In genomic region chr2:70851704-70852103, GRCh38 we compare ENCODE assay signal across 11 cellular contexts. TPM values are rescaled to one million over a fixed set of nuclear protein-coding genes. Genes with fewer than 3 reads are reported as not detected.
DNase-seq lines count a peak whose midpoint lies in the region; ATAC-seq, FAIRE-seq and TF ChIP-seq lines count a peak whose summit lies in the region.
"Had no signal": no experiment of that assay in that cellular context is flagged by ENCODE, and none has a peak within 500 bp of the region (broad histone marks: within the 10 kb centered on the region; RNA-seq: fewer than 3 reads in every experiment).

No MANE protein-coding gene starts in this region.

- H4K20me1 ChIP-seq in astrocyte (ENCODE audit: insufficient read depth, low read length): no peaks in the 10 kb centered on the region

- H3K18ac ChIP-seq in mesendoderm (ENCODE audit: low read length): no peak overlapping the region

- H3K36me3 Mint-ChIP-seq in astrocyte (ENCODE audit: low read depth, unreplicated experiment): no peaks in the 10 kb centered on the region
- H3K36me3 Mint-ChIP-seq: brain had no signal

- no peak overlapping the region for H2AK5ac ChIP-seq in mesendoderm (ENCODE audit: low read length)

- H4K8ac ChIP-seq in mesendoderm (ENCODE audit: low read depth, low read length): no peak overlapping the region

- no peaks in the 10 kb centered on the region for H3K79me1 ChIP-seq in mesendoderm (ENCODE audit: low read length)

- no peak overlapping the region for H2BK15ac ChIP-seq in mesendoderm (replicated peaks; ENCODE audit: low read depth)

- peaks cover 23% of the 10 kb centered on the region for H3K27me3 ChIP-seq in astrocyte (ENCODE audit: insufficient read depth, low read length)
- peaks cover 21% of the 10 kb centered on the region for H3K27me3 ChIP-seq in left ventricle myocardium inferior (ENCODE audit: low read depth)
- peaks cover 1% of the 10 kb centered on the region for H3K27me3 ChIP-seq in mesendoderm (ENCODE audit: insufficient read depth, low read length, poor library complexity)

- H3K9me3 ChIP-seq in astrocyte (ENCODE audit: insufficient read depth, low read depth, low read length) (no peaks in the 10 kb centered on the region), left ventricle myocardium inferior (replicated peaks) (peaks cover under 1% of the 10 kb centered on the region)

- H3K4ac ChIP-seq in mesendoderm (ENCODE audit: low read depth, low read length): no peak overlapping the region

- H3K9ac ChIP-seq in astrocyte (ENCODE audit: low read length) (no peak overlapping the region), mesendoderm (ENCODE audit: low read length) (no peak overlapping the region)

- H3K79me2 ChIP-seq in astrocyte (ENCODE audit: insufficient read depth, low read length): no peaks in the 10 kb centered on the region
- H3K79me2 ChIP-seq in mesendoderm (ENCODE audit: control insufficient read depth, insufficient read depth, low read length): no peaks in the 10 kb centered on the region

- H3K27ac ChIP-seq in astrocyte (ENCODE audit: low read depth, low read length): no peak overlapping the region
- no peak overlapping the region for H3K27ac ChIP-seq in left ventricle myocardium inferior (replicated peaks)
- H3K27ac ChIP-seq in mesendoderm (ENCODE audit: low read depth, low read length): no peak overlapping the region
- H3K27ac ChIP-seq: RWPE1 had no signal

- no peak overlapping the region for H2BK5ac ChIP-seq in mesendoderm (ENCODE audit: low read length)

- no peak overlapping the region for H3K4me2 ChIP-seq in astrocyte (ENCODE audit: low read length)
- H3K4me2 ChIP-seq in mesendoderm (ENCODE audit: low read length): no peak overlapping the region

- peak; percentile 95 for ATAC-seq in GM19351 (IDR thresholded peaks at IDR 0.05; ENCODE audit: unreplicated experiment)
- ATAC-seq in GM19463 (IDR thresholded peaks at IDR 0.05; ENCODE audit: unreplicated experiment): no peak

- no peak overlapping the region for H2AFZ ChIP-seq in astrocyte (ENCODE audit: low read depth, low read length)

- H4K5ac ChIP-seq in mesendoderm (ENCODE audit: low read length): no peak overlapping the region

- H3K23ac ChIP-seq in mesendoderm (ENCODE audit: low read length): no peak overlapping the region

- H3K27me3 Mint-ChIP-seq in astrocyte (ENCODE audit: low read depth, unreplicated experiment): no peaks in the 10 kb centered on the region

- H3K56ac ChIP-seq in mesendoderm (ENCODE audit: low read length): no peak overlapping the region

- no peaks in the 10 kb centered on the region for H3K9me3 Mint-ChIP-seq in astrocyte (ENCODE audit: unreplicated experiment)

- TF ChIP-seq CTCF in astrocyte (IDR thresholded peaks at IDR 0.05; ENCODE audit: insufficient read depth, low read depth, low read length) (no peak), left ventricle myocardium inferior (IDR thresholded peaks at IDR 0.05; ENCODE audit: borderline replicate concordance) (no peak)

- no peak overlapping the region for H2BK120ac ChIP-seq in mesendoderm (ENCODE audit: low read depth, low read length)

- intact Hi-C loops in left ventricle myocardium inferior (cut with micrococcal nuclease): no loop called here

- DNase-seq in Ammon's horn (ENCODE audit: low spot score) (peak; percentile 54), M059J (ENCODE audit: low read depth) (peak; percentile 18), astrocyte (ENCODE audit: low read depth) (no peak), left ventricle myocardium inferior (no peak), mesendoderm (no peak), DMS79 treated with DMSO at 0.1 percent for 48 hours (lab: John Stamatoyannopoulos, UW) (no peak)

- H3K4me3 ChIP-seq in astrocyte (ENCODE audit: insufficient read depth, low read depth, low read length) (no peak overlapping the region), left ventricle myocardium inferior (no peak overlapping the region), mesendoderm (ENCODE audit: low read length) (no peak overlapping the region)
- H3K4me3 ChIP-seq: lung had no signal

- no peaks in the 10 kb centered on the region for H3K4me1 ChIP-seq in astrocyte (ENCODE audit: insufficient read depth, low read length)
- H3K4me1 ChIP-seq in left ventricle myocardium inferior: no peaks in the 10 kb centered on the region
- H3K4me1 ChIP-seq in mesendoderm (ENCODE audit: control insufficient read depth, low read depth, low read length): no peaks in the 10 kb centered on the region

- WGBS in mesendoderm (ENCODE audit: extremely low coverage, insufficient coverage, low lambda C conversion rate): no CpG with 5 or more reads among the region's 4 CpGs

- no peak for FAIRE-seq in astrocyte (lab: Jason Lieb, UNC)

- H3K27ac Mint-ChIP-seq in astrocyte (ENCODE audit: unreplicated experiment): peak overlapping the region; percentile 0
- H3K27ac Mint-ChIP-seq: brain had no signal

- H3K4me1 Mint-ChIP-seq in astrocyte (ENCODE audit: low read depth, unreplicated experiment): peaks cover 3% of the 10 kb centered on the region
- H3K4me1 Mint-ChIP-seq: brain had no signal

- H3K4me3 Mint-ChIP-seq in astrocyte (ENCODE audit: unreplicated experiment): no peak overlapping the region
- H3K4me3 Mint-ChIP-seq: brain had no signal

- no peaks in the 10 kb centered on the region for H3K36me3 ChIP-seq in astrocyte (ENCODE audit: insufficient read depth, low read length)
- no peaks in the 10 kb centered on the region for H3K36me3 ChIP-seq in left ventricle myocardium inferior
- no peaks in the 10 kb centered on the region for H3K36me3 ChIP-seq in mesendoderm (ENCODE audit: control insufficient read depth, insufficient read depth, low read length)

RNA-seq across cellular contexts. Expression of gene CD207, which starts 16.1 kb away (rescaled TPM):
- total RNA-seq in M059J (2014; rRNA removed; shearing (Covaris generic)): not detected in 2 replicates
- total RNA-seq in astrocyte (not detected in 2 replicates), left ventricle myocardium inferior (not detected)
- polyA plus RNA-seq in mesendoderm (2013, experiment 1 of 2): not detected
- polyA plus RNA-seq in mesendoderm (2013, experiment 2 of 2): not detected

RNA-seq across cellular contexts. Expression of gene CLEC4F, which starts 31.3 kb away (rescaled TPM):
- not detected in 2 replicates for total RNA-seq in M059J (2014; rRNA removed; shearing (Covaris generic))
- total RNA-seq in astrocyte (not detected in 2 replicates), left ventricle myocardium inferior (not detected)
- polyA plus RNA-seq in mesendoderm (2013, experiment 1 of 2): not detected
- polyA plus RNA-seq in mesendoderm (2013, experiment 2 of 2): not detected

RNA-seq across cellular contexts. Expression of gene VAX2, which starts 48.7 kb away (rescaled TPM):
- total RNA-seq in M059J (2014; rRNA removed; shearing (Covaris generic)): 1.2 and 3.5 TPM in 2 replicates
- total RNA-seq in astrocyte: 0.26 and 0.48 TPM in 2 replicates
- total RNA-seq in left ventricle myocardium inferior: 0.36 TPM
- 0.04 TPM for polyA plus RNA-seq in mesendoderm (2013, experiment 1 of 2)
- 0.03 TPM for polyA plus RNA-seq in mesendoderm (2013, experiment 2 of 2)

Comparison
In these comparisons a context has a peak if more than half of its experiments do, and no peak if none do; other contexts are left out.
1. DNase-seq: peak in Ammon's horn (single experiment) and M059J (single experiment); none in astrocyte (single experiment), left ventricle myocardium inferior (single experiment), mesendoderm (single experiment) and DMS79 treated with DMSO at 0.1 percent for 48 hours (single experiment).